In the genomic region with DNA sequence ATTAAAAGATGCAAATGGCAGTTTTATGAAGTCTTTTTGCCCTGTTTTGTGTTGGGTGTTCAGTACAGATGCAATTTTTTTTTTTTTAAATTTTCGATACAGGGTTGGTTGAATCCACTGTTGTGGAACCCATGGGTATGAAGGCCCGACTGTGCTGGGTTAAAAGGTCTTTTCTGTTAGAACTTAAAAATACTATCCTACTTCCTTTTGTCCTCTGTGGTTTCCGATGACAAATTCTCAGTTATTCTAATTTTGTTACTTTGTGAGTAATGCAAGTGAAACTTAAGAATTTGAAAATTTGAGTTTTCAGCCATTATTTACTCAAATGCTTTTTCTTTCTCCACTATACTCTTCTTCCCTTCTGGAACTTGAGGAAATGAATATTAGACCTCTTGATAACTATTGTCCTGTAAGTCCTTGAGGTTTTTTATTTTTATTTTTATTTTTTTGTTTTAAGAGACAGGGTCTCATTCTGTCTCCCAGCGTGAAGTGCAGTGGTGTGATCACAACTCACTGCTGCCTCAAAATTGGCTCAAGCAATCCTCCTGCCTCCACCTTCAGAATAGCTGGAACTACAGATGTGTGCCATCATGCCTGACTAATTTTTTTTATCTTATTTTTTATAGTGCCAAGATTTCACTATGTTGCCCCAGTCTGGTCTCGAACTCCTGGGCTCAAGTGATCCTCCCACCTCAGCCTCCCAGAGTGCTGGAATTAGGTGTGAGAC, we compare ENCODE assay signal across 10 cellular contexts.
DNase-seq lines count a peak whose midpoint lies in the region; ATAC-seq and TF ChIP-seq lines count a peak whose summit lies in the region.
"Had no signal": no experiment of that assay in that cellular context is flagged by ENCODE, and none has a peak within 500 bp of the region (broad histone marks: within the 10 kb centered on the region; RNA-seq: fewer than 3 reads in every experiment).

No MANE protein-coding gene starts in this region.

- H3K9ac ChIP-seq in SU-DHL-6 (ENCODE audit: low read length): peak overlapping the region; percentile 40

- H3K9me2 ChIP-seq in SU-DHL-6 (replicated peaks; ENCODE audit: insufficient read depth, low read length): no peaks in the 10 kb centered on the region

- H3K4me2 ChIP-seq in SU-DHL-6 (ENCODE audit: low read depth, low read length, poor library complexity, severe bottlenecking): peak overlapping the region; percentile 50
- H3K4me2 ChIP-seq: PC-9 had no signal

- intact Hi-C loops in adrenal gland (cut with DNase I) (no loop called here), psoas muscle (cut with DNase I) (no loop called here)

- no peaks in the 10 kb centered on the region for H3K9me3 ChIP-seq in SU-DHL-6 (ENCODE audit: insufficient read depth, low read length)
- no peaks in the 10 kb centered on the region for H3K9me3 ChIP-seq in adrenal gland (replicated peaks in 1 of 3)
- no peaks in the 10 kb centered on the region for H3K9me3 ChIP-seq in psoas muscle

- no peak overlapping the region for H2AFZ ChIP-seq in SU-DHL-6 (ENCODE audit: low read depth, low read length, severe bottlenecking)
- H2AFZ ChIP-seq: PC-9 had no signal

- no peaks in the 10 kb centered on the region for H4K20me1 ChIP-seq in SU-DHL-6 (ENCODE audit: low read depth, low read length)

- 84 to 92% (median 87%) methylated on average over 5 of the region's 5 CpGs for WGBS in adrenal gland, 4 donors
- WGBS in psoas muscle, 3 donors: 91 to 97% (median 91%) methylated on average over 5 of the region's 5 CpGs

- DNase-seq in A172 (ENCODE audit: low spot score) (peak; percentile 22), adrenal gland (no peak), caudate nucleus (lab: John Stamatoyannopoulos, UW) (no peak), NCI-H2107 (lab: John Stamatoyannopoulos, UW) (no peak), psoas muscle (no peak)
- DNase-seq: DND-41, PC-9 had no signal

- ATAC-seq in GM18868 (IDR thresholded peaks at IDR 0.05; ENCODE audit: unreplicated experiment) (peak; percentile 68), HG02970 (IDR thresholded peaks at IDR 0.05; ENCODE audit: low FRiP score, unreplicated experiment) (peak; percentile 46), psoas muscle (no peak)

- H3K4me3 ChIP-seq in SU-DHL-6 (ENCODE audit: insufficient read depth, low read length, poor library complexity, severe bottlenecking): peak overlapping the region; percentile 14
- H3K4me3 ChIP-seq in adrenal gland: no peak overlapping the region
- no peak overlapping the region for H3K4me3 ChIP-seq in psoas muscle
- H3K4me3 ChIP-seq: PC-9 had no signal

- peaks cover 74% of the 10 kb centered on the region for H3F3A ChIP-seq in SU-DHL-6 (ENCODE audit: insufficient read depth)

- H3K36me3 ChIP-seq in SU-DHL-6 (ENCODE audit: low read length) (peaks cover 16% of the 10 kb centered on the region), adrenal gland (replicated peaks in 1 of 2) (no peaks in the 10 kb centered on the region), psoas muscle (ENCODE audit: insufficient read depth in 1 of 2, low read depth in 1 of 2) (peaks cover 0 to 5% of the 10 kb centered on the region in 2 donors)

- peaks cover 50% of the 10 kb centered on the region for H3K79me2 ChIP-seq in SU-DHL-6 (ENCODE audit: insufficient read depth, low read length)

- H3K4me1 ChIP-seq in adrenal gland (replicated peaks in 1 of 2): no peaks in the 10 kb centered on the region
- H3K4me1 ChIP-seq in psoas muscle: no peaks in the 10 kb centered on the region

- no peaks in the 10 kb centered on the region for H3K27me3 ChIP-seq in SU-DHL-6 (ENCODE audit: low read length)
- H3K27me3 ChIP-seq in adrenal gland: no peaks in the 10 kb centered on the region
- no peaks in the 10 kb centered on the region for H3K27me3 ChIP-seq in psoas muscle (ENCODE audit: insufficient read depth in 3 of 3, low read length in 2 of 3)

- TF ChIP-seq CTCF in SU-DHL-6 (IDR thresholded peaks at IDR 0.05; ENCODE audit: insufficient read depth, low read length, poor library complexity, severe bottlenecking): no peak
- TF ChIP-seq CTCF in adrenal gland (IDR thresholded peaks at IDR 0.05): no peak
- no peak for TF ChIP-seq CTCF in psoas muscle (IDR thresholded peaks at IDR 0.05)

- peak overlapping the region; percentile 85 for H3K27ac ChIP-seq in SU-DHL-6 (ENCODE audit: low read depth, low read length)
- H3K27ac ChIP-seq in adrenal gland: no peak overlapping the region
- H3K27ac ChIP-seq in caudate nucleus (ENCODE audit: low read depth, low read length): no peak overlapping the region
- H3K27ac ChIP-seq in psoas muscle: no peak overlapping the region
- H3K27ac ChIP-seq: PC-9 had no signal

- TF ChIP-seq POLR2A in adrenal gland (IDR thresholded peaks at IDR 0.05): no peak

Comparison
In these comparisons a context has a peak if more than half of its experiments do, and no peak if none do; other contexts are left out.
1. ATAC-seq: peak in GM18868 (single experiment) and HG02970 (single experiment); none in psoas muscle (0 of 4).